ENCODE assay signal across 1 cellular context in genomic region chr14:41130274-41130673, GRCh38.
TF ChIP-seq lines count a peak whose summit lies in the region.

No MANE protein-coding gene starts in this region.

TF ChIP-seq in HepG2, 621 proteins besides CTCF, POLR2A, EP300 and RAD21 (continued from another document):
- TF ChIP-seq SNAPC4 (CRISPR knock-in tag; IDR thresholded peaks at IDR 0.05) = no peak
- TF ChIP-seq, protein P1, sequence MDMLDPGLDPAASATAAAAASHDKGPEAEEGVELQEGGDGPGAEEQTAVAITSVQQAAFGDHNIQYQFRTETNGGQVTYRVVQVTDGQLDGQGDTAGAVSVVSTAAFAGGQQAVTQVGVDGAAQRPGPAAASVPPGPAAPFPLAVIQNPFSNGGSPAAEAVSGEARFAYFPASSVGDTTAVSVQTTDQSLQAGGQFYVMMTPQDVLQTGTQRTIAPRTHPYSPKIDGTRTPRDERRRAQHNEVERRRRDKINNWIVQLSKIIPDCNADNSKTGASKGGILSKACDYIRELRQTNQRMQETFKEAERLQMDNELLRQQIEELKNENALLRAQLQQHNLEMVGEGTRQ (IDR thresholded peaks at IDR 0.05; ENCODE audit: low read depth, low read length) = no peak
- TF ChIP-seq, protein P1 (CRISPR knock-in tag; IDR thresholded peaks at IDR 0.05; ENCODE audit: borderline replicate concordance) = no peak
- TF ChIP-seq CSRNP1 (CRISPR knock-in tag; IDR thresholded peaks at IDR 0.05) = no peak
- no peak for TF ChIP-seq ATM (IDR thresholded peaks at IDR 0.05; ENCODE audit: borderline replicate concordance)
- TF ChIP-seq ZBTB39 (CRISPR knock-in tag; IDR thresholded peaks at IDR 0.05) = no peak
- no peak for TF ChIP-seq KLF15 (CRISPR knock-in tag; IDR thresholded peaks at IDR 0.05; ENCODE audit: borderline replicate concordance)
- TF ChIP-seq YEATS2 (CRISPR knock-in tag; IDR thresholded peaks at IDR 0.05; ENCODE audit: borderline replicate concordance) = no peak
- TF ChIP-seq KAT7 (CRISPR knock-in tag; IDR thresholded peaks at IDR 0.05; ENCODE audit: borderline replicate concordance) = no peak
- no peak for TF ChIP-seq ARID2 (CRISPR knock-in tag; IDR thresholded peaks at IDR 0.05; ENCODE audit: borderline replicate concordance)
- TF ChIP-seq ATAD3A (CRISPR knock-in tag; IDR thresholded peaks at IDR 0.05) = no peak
